In the genomic region with DNA sequence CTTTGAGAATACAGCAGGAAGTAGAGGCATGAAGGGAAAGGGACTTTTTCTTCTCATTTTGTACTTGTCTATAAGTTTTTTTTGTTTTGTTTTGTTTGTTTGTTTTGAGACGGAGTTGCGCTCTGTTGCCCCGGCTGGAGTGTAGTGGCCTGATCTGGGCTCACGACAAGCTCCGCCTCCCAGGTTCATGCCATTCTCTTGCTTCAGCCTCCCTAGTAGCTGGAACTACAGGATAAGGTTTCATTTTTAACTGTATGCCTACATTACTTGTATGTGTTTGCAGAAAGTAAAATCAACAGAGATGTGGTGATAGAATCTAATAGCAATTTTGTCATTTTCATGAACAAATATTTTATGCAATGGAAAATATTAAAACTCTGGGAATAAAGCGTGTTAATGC, we compare ENCODE assay signal across 2 cellular contexts. TPM values are rescaled to one million over a fixed set of nuclear protein-coding genes. Genes with fewer than 3 reads are reported as not detected.
"Had no signal": no experiment of that assay in that cellular context is flagged by ENCODE, and none has a peak within 500 bp of the region (broad histone marks: within the 10 kb centered on the region; RNA-seq: fewer than 3 reads in every experiment).

No MANE protein-coding gene starts in this region.

RNA-seq across cellular contexts. Expression of a gene that starts 38.1 kb away (rescaled TPM):
- total RNA-seq: GM23248, H1 had no signal
